Comparison of ENCODE assay signal across 25 cellular contexts in the genomic region with DNA sequence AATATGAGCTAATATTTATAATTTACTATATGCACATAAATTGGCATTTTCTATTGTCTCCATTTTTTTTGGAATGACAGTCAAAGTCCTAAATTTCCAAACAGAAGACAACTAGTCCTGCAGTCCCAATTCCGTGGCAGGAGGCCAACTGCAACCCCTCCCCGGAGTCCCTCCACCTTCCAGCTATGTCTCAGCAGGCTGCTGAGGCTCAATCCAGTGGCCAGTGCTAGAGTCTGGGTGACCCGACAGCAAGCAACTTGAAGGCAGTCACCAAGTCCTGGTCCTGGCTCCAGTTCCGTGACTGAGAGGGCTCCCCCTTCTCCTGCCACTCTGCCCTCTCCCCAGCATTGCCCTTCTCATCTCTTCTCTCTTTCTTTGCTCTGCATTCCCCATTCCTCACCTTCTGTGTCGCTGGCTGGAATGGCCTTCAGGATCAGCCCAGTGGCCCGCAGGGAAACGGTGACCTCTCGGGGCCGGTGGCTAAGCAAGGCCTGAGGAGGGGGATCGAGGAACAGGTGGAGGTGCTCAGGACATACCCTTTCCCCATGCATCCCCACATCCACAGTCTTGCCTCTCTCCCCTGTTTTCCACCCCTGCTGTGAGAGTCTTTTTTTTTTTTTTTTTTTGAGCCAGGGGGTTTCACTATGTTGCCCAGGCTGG. TPM values are rescaled to one million over a fixed set of nuclear protein-coding genes. Genes with fewer than 3 reads are reported as not detected.
A peak's percentile ranks its signal among the peaks of the same experiment; 100 is the strongest.
DNase-seq lines count a peak whose midpoint lies in the region; ATAC-seq, FAIRE-seq and TF ChIP-seq lines count a peak whose summit lies in the region.
"Had no signal": no experiment of that assay in that cellular context is flagged by ENCODE, and none has a peak within 500 bp of the region (broad histone marks: within the 10 kb centered on the region; RNA-seq: fewer than 3 reads in every experiment).

No MANE protein-coding gene starts in this region.

- no peaks in the 10 kb centered on the region for H3K9me3 ChIP-seq in T-helper 17 cell (ENCODE audit: control insufficient read depth, low read length, poor library complexity, severe bottlenecking)
- H3K9me3 ChIP-seq in astrocyte (ENCODE audit: insufficient read depth, low read depth, low read length), result peaks cover 2% of the 10 kb centered on the region
- H3K9me3 ChIP-seq: SJCRH30 had no signal

- DNase-seq in T-helper 17 cell, result no peak
- DNase-seq in astrocyte (ENCODE audit: low read depth), result no peak
- peak; percentile 6 to 75 for DNase-seq in lower leg skin (ENCODE audit: low spot score in 2 of 2)
- peak; percentile 34 for DNase-seq in type B pancreatic cell (ENCODE audit: extremely low spot score, unreplicated experiment)
- no peak for DNase-seq in NCI-H748 (lab: John Stamatoyannopoulos, UW; ENCODE audit: unreplicated experiment)
- no peak for DNase-seq in stimulated activated naive CD8-positive, alpha-beta T cell treated with anti-CD3 and anti-CD28 coated beads, Interleukin-15, Interleukin-2, amounts not matched to agents 100 U/mL and 50 U/mL, for 24 hours
- DNase-seq in hypothalamus (lab: John Stamatoyannopoulos, UW), result no peak
- DNase-seq: GDM1, MV-4-11, NCI-H1105 treated with DMSO at 0.1 percent for 48 hours, NCI-H1694, NCI-H2081, NCI-H2171, NCI-H524 treated with DMSO at 0.1 percent for 48 hours, OCI-M1, SJCRH30 had no signal

- TF ChIP-seq CTCF in astrocyte (IDR thresholded peaks at IDR 0.05; ENCODE audit: insufficient read depth, low read depth, low read length) (no peak), lower leg skin (IDR thresholded peaks at IDR 0.05) (no peak), type B pancreatic cell (conservative IDR thresholded peaks at IDR 0.05) (no peak)

- H3K79me2 ChIP-seq in astrocyte (ENCODE audit: insufficient read depth, low read length), result no peaks in the 10 kb centered on the region

- H3K9ac ChIP-seq in astrocyte (ENCODE audit: low read length), result no peak overlapping the region

- H3K4me1 ChIP-seq in astrocyte (ENCODE audit: insufficient read depth, low read length), result no peaks in the 10 kb centered on the region
- H3K4me1 ChIP-seq: A549, SJCRH30 had no signal

- no peak overlapping the region for H3K4me3 ChIP-seq in astrocyte (ENCODE audit: insufficient read depth, low read depth, low read length)
- H3K4me3 ChIP-seq in lower leg skin (ENCODE audit: low read depth, poor library complexity, severe bottlenecking), result no peak overlapping the region
- H3K4me3 ChIP-seq: A549, SJCRH30 had no signal

- no peaks in the 10 kb centered on the region for H4K20me1 ChIP-seq in astrocyte (ENCODE audit: insufficient read depth, low read length)

- H3K9me3 Mint-ChIP-seq in astrocyte (ENCODE audit: unreplicated experiment) (peaks cover 12% of the 10 kb centered on the region), type B pancreatic cell (peaks cover 7% of the 10 kb centered on the region)

- intact Hi-C loops in lower leg skin (cut with DNase I; ENCODE audit: low total_unique reads), result no loop called here

- no peak for FAIRE-seq in astrocyte (lab: Jason Lieb, UNC)
- FAIRE-seq: A549, GM19239, H1, RCC 7860 had no signal

- H3K27me3 Mint-ChIP-seq in T-helper 17 cell, result peaks cover 19% of the 10 kb centered on the region
- peaks cover 19% of the 10 kb centered on the region for H3K27me3 Mint-ChIP-seq in astrocyte (ENCODE audit: low read depth, unreplicated experiment)
- H3K27me3 Mint-ChIP-seq in type B pancreatic cell, result peaks cover 32% of the 10 kb centered on the region
- H3K27me3 Mint-ChIP-seq: IgD-negative memory B cell had no signal

- H2AFZ ChIP-seq in astrocyte (ENCODE audit: low read depth, low read length), result no peak overlapping the region

- no peak overlapping the region for H3K27ac ChIP-seq in astrocyte (ENCODE audit: low read depth, low read length)
- H3K27ac ChIP-seq: A549, SJCRH30 had no signal

- TF ChIP-seq POLR2A in lower leg skin (IDR thresholded peaks at IDR 0.05), result no peak

- H3K4me3 Mint-ChIP-seq in T-helper 17 cell (no peak overlapping the region), astrocyte (ENCODE audit: unreplicated experiment) (no peak overlapping the region), type B pancreatic cell (no peak overlapping the region)
- H3K4me3 Mint-ChIP-seq: B cell, CD14-positive monocyte had no signal

- H3K36me3 Mint-ChIP-seq in T-helper 17 cell (ENCODE audit: low read depth) (peaks cover 6% of the 10 kb centered on the region), astrocyte (ENCODE audit: low read depth, unreplicated experiment) (no peaks in the 10 kb centered on the region), type B pancreatic cell (no peaks in the 10 kb centered on the region)

- H3K36me3 ChIP-seq in astrocyte (ENCODE audit: insufficient read depth, low read length), result no peaks in the 10 kb centered on the region
- H3K36me3 ChIP-seq: SJCRH30 had no signal

- no peak overlapping the region for H3K4me2 ChIP-seq in astrocyte (ENCODE audit: low read length)
- H3K4me2 ChIP-seq: A549 had no signal

- H3K27ac Mint-ChIP-seq in T-helper 17 cell, result peak overlapping the region; percentile 74
- H3K27ac Mint-ChIP-seq in astrocyte (ENCODE audit: unreplicated experiment), result peak overlapping the region; percentile 72
- H3K27ac Mint-ChIP-seq in type B pancreatic cell, result no peak overlapping the region
- H3K27ac Mint-ChIP-seq: B cell, IgD-negative memory B cell had no signal

- no peak for ATAC-seq in T-helper 17 cell
- ATAC-seq in stimulated activated naive CD8-positive, alpha-beta T cell treated with anti-CD3 and anti-CD28 coated beads, Interleukin-15, Interleukin-2, amounts not matched to agents 100 U/mL and 50 U/mL, for 24 hours, result no peak
- ATAC-seq: A549, HCT116 had no signal

- no peaks in the 10 kb centered on the region for H3K27me3 ChIP-seq in astrocyte (ENCODE audit: insufficient read depth, low read length)
- H3K27me3 ChIP-seq: SJCRH30 had no signal

- 84 to 87% methylated on average over 10 of the region's 10 CpGs for WGBS in lower leg skin, 2 donors

- no peaks in the 10 kb centered on the region for H3K4me1 Mint-ChIP-seq in T-helper 17 cell
- H3K4me1 Mint-ChIP-seq in astrocyte (ENCODE audit: low read depth, unreplicated experiment), result peaks cover 12% of the 10 kb centered on the region
- H3K4me1 Mint-ChIP-seq in type B pancreatic cell (ENCODE audit: unreplicated experiment), result no peaks in the 10 kb centered on the region
- H3K4me1 Mint-ChIP-seq: B cell, CD14-positive monocyte, IgD-negative memory B cell had no signal

RNA-seq across cellular contexts. Expression of a gene that starts 22.4 kb away (rescaled TPM):
- total RNA-seq in T-helper 17 cell, result not detected
- 0.12 TPM in 1 of 2 replicates, not detected in the other for total RNA-seq in astrocyte
- total RNA-seq in lower leg skin, result under 1 TPM in 2 of 4 donors, not detected in 2; 0.19 to 0.23 TPM
- total RNA-seq in type B pancreatic cell (ENCODE audit: low replicate concordance), result 3.1 and 3.6 TPM in 2 replicates
- total RNA-seq: Daoy, SJCRH30 had no signal

RNA-seq across cellular contexts. Expression of a gene that starts 45.9 kb away (rescaled TPM):
- total RNA-seq in T-helper 17 cell, result under 1 TPM; 0.67 to 0.83 TPM
- not detected in 2 replicates for total RNA-seq in astrocyte
- total RNA-seq in lower leg skin, result 1 to 10 TPM in 2 of 4 donors, under 1 TPM in 2; 0.52 to 2.5 (median 1.1) TPM
- not detected in 2 replicates for total RNA-seq in type B pancreatic cell (ENCODE audit: low replicate concordance)
- total RNA-seq: Daoy, SJCRH30 had no signal

Comparison
In these comparisons a context has a peak if more than half of its experiments do, and no peak if none do; other contexts are left out.
1. DNase-seq: peak in lower leg skin (2 of 2) and type B pancreatic cell (single experiment); none in T-helper 17 cell (0 of 3), astrocyte (single experiment), NCI-H748 (single experiment), stimulated activated naive CD8-positive, alpha-beta T cell treated with anti-CD3 and anti-CD28 coated beads, Interleukin-15, Interleukin-2, amounts not matched to agents 100 U/mL and 50 U/mL, for 24 hours (single experiment) and hypothalamus (0 of 51).